ENCODE assay signal across 15 cellular contexts in genomic region chr5:75558972-75559632, GRCh38. TPM values are rescaled to one million over a fixed set of nuclear protein-coding genes. Genes with fewer than 3 reads are reported as not detected.
A peak's percentile ranks its signal among the peaks of the same experiment; 100 is the strongest.
DNase-seq lines count a peak whose midpoint lies in the region; ATAC-seq and TF ChIP-seq lines count a peak whose summit lies in the region.
"Had no signal": no experiment of that assay in that cellular context is flagged by ENCODE, and none has a peak within 500 bp of the region (broad histone marks: within the 10 kb centered on the region; RNA-seq: fewer than 3 reads in every experiment).

No MANE protein-coding gene starts in this region.

- H3K36me3 ChIP-seq in adipocyte (ENCODE audit: control insufficient read depth, insufficient read depth, low read length, severe bottlenecking) (peaks cover 38% of the 10 kb centered on the region), left ventricle myocardium inferior (peaks cover 28% of the 10 kb centered on the region), aorta (ENCODE audit: control insufficient read depth in 1 of 2, insufficient read depth in 2 of 2, low read length in 1 of 2) (no peaks in the 10 kb centered on the region)

- H3K4me3 ChIP-seq in adipocyte (ENCODE audit: low read length) (peak overlapping the region; percentile 31), left ventricle myocardium inferior (no peak overlapping the region), aorta (ENCODE audit: low read length in 2 of 2) (no peak overlapping the region)

- peak overlapping the region; percentile 36 for H3K9ac ChIP-seq in adipocyte (ENCODE audit: low read length)

- H3K27me3 ChIP-seq in adipocyte (replicated peaks; ENCODE audit: control insufficient read depth, insufficient read depth, low read length) = no peaks in the 10 kb centered on the region
- H3K27me3 ChIP-seq in left ventricle myocardium inferior (ENCODE audit: low read depth) = no peaks in the 10 kb centered on the region
- no peaks in the 10 kb centered on the region for H3K27me3 ChIP-seq in aorta (ENCODE audit: control insufficient read depth in 1 of 2, insufficient read depth in 2 of 2, low read length in 1 of 2)

- DNase-seq in Right ventricle myocardium superior (no peak), cardiac septum (ENCODE audit: low spot score) (no peak), adipocyte (ENCODE audit: low read depth) (peak; percentile 22), left ventricle myocardium inferior (no peak), aorta (no peak), GOT3 (lab: John Stamatoyannopoulos, UW) (no peak)
- no peak for DNase-seq in activated CD4-positive, alpha-beta T cell treated with anti-CD3 and anti-CD28 coated beads for 48 hours
- DNase-seq: activated CD4-positive, alpha-beta T cell treated with anti-CD3 and anti-CD28 coated beads for 4 hours; activated T-cell treated with anti-CD3 and anti-CD28 coated beads, Interleukin-2, amount 50 U/mL, for 72 hours; amniotic stem cell; DMS153; effector memory CD8-positive, alpha-beta T cell; head of caudate nucleus had no signal

- ATAC-seq in Right ventricle myocardium superior (ENCODE audit: poor library complexity) = peak; percentile 29
- ATAC-seq in aorta (ENCODE audit: low FRiP score) = peak; percentile 62
- ATAC-seq in HG03159 (IDR thresholded peaks at IDR 0.05; ENCODE audit: unreplicated experiment) = no peak
- ATAC-seq: effector memory CD8-positive, alpha-beta T cell had no signal

- H3K9me3 ChIP-seq in adipocyte (ENCODE audit: control insufficient read depth, low read length) = peaks cover 6% of the 10 kb centered on the region
- peaks cover 25% of the 10 kb centered on the region for H3K9me3 ChIP-seq in left ventricle myocardium inferior (replicated peaks)
- H3K9me3 ChIP-seq in aorta (ENCODE audit: control insufficient read depth, low read length) = no peaks in the 10 kb centered on the region

- H3K27ac ChIP-seq in left ventricle myocardium inferior (replicated peaks) = peak overlapping the region; percentile 77
- H3K27ac ChIP-seq in aorta (ENCODE audit: low read depth in 1 of 2, low read length in 2 of 2) = no peak overlapping the region

- peaks cover 12% of the 10 kb centered on the region for H3K4me1 ChIP-seq in adipocyte (ENCODE audit: control insufficient read depth, insufficient read depth, low read length)
- peaks cover 12% of the 10 kb centered on the region for H3K4me1 ChIP-seq in left ventricle myocardium inferior
- H3K4me1 ChIP-seq in aorta (ENCODE audit: control insufficient read depth in 1 of 2, insufficient read depth in 2 of 2, low read length in 2 of 2) = no peaks in the 10 kb centered on the region

- no peak for TF ChIP-seq CTCF in left ventricle myocardium inferior (IDR thresholded peaks at IDR 0.05; ENCODE audit: borderline replicate concordance)

- intact Hi-C loops in Right ventricle myocardium superior (cut with DNase I) (no loop called here), cardiac septum (cut with DNase I) (loop anchor here (1.0 kb wide), 1 partner anchor 16 kb away; no protein-coding TSS in a partner anchor), left ventricle myocardium inferior (cut with micrococcal nuclease) (loop anchor here (5.0 kb wide), 1 partner anchor 47 kb away; the partner anchor contains the start of genes CERT1 and POLK), aorta (cut with DNase I) (loop anchor here in 1 of 2 donors (5.0 kb wide), 1 partner anchor 47 kb away; the partner anchor contains the start of genes CERT1 and POLK)

- 6 to 9% methylated on average over 4 of the region's 4 CpGs for WGBS in aorta, 2 donors

RNA-seq across cellular contexts. Expression of gene POLK, which starts 47.4 kb away (rescaled TPM):
- total RNA-seq in Right ventricle myocardium superior = 20.6 TPM
- total RNA-seq in cardiac septum = 26.6 TPM
- total RNA-seq in left ventricle myocardium inferior = 21.1 TPM
- total RNA-seq in aorta = 10 to 100 TPM; 45.1 to 58.4 TPM
- polyA plus RNA-seq in aorta = 1 to 10 TPM; 8.1 to 9.3 TPM

RNA-seq across cellular contexts. Expression of gene CERT1, which starts 47.7 kb away (rescaled TPM):
- total RNA-seq in Right ventricle myocardium superior = 32.1 TPM
- total RNA-seq in cardiac septum = 39.5 TPM
- total RNA-seq in left ventricle myocardium inferior = 28.8 TPM
- total RNA-seq in aorta = 10 to 100 TPM; 33.2 to 41.7 TPM
- 10 to 100 TPM; 14.5 to 16.0 TPM for polyA plus RNA-seq in aorta

RNA-seq across cellular contexts. Expression of gene ANKDD1B, which starts 52.2 kb away (rescaled TPM):
- total RNA-seq in Right ventricle myocardium superior = not detected
- 0.38 TPM for total RNA-seq in cardiac septum
- 0.27 TPM for total RNA-seq in left ventricle myocardium inferior
- total RNA-seq in aorta = 1 to 10 TPM in 1 of 2 donors, under 1 TPM in 1; 0.88 to 2.1 TPM
- polyA plus RNA-seq in aorta = under 1 TPM in 1 of 2 donors, not detected in 1; 0.61 TPM
- total RNA-seq: A673 had no signal
